1 cellular context compared by ENCODE assay signal in genomic region chr20:62420846-62421715, GRCh38.
TF ChIP-seq lines count a peak whose summit lies in the region.

No MANE protein-coding gene starts in this region.

TF ChIP-seq in HepG2, 621 proteins besides CTCF, POLR2A, EP300 and RAD21 (continued from another document and continues in another):
- peak; percentile 54; the same call in 1 of the 2 replicates for TF ChIP-seq ZNF646 (CRISPR knock-in tag; IDR thresholded peaks at IDR 0.05)
- TF ChIP-seq THAP8 (CRISPR knock-in tag; IDR thresholded peaks at IDR 0.05; ENCODE audit: borderline replicate concordance) = no peak
- no peak; the same call in 1 of the 2 replicates for TF ChIP-seq KAT2B (IDR thresholded peaks at IDR 0.05; ENCODE audit: borderline replicate concordance, low read depth, low read length)
- no peak for TF ChIP-seq ZNF839 (CRISPR knock-in tag; IDR thresholded peaks at IDR 0.05; ENCODE audit: borderline replicate concordance)
- TF ChIP-seq NCOA1 (CRISPR knock-in tag; IDR thresholded peaks at IDR 0.05) = no peak
- no peak for TF ChIP-seq CHD2 (IDR thresholded peaks at IDR 0.05; ENCODE audit: low read depth, low read length)
- TF ChIP-seq HNRNPLL (IDR thresholded peaks at IDR 0.05; ENCODE audit: low read depth, low read length, poor library complexity, severe bottlenecking) = no peak
- peak; percentile 46; the same call in 1 of the 2 replicates for TF ChIP-seq NBN (conservative IDR thresholded peaks at IDR 0.05)
- TF ChIP-seq SMAD3 (CRISPR knock-in tag; IDR thresholded peaks at IDR 0.05) = no peak
- TF ChIP-seq SOX6 (IDR thresholded peaks at IDR 0.05) = no peak
- TF ChIP-seq SOX6 (CRISPR knock-in tag; IDR thresholded peaks at IDR 0.05) = no peak
- no peak for TF ChIP-seq SALL2 (CRISPR knock-in tag; IDR thresholded peaks at IDR 0.05)
- TF ChIP-seq JUND (CRISPR knock-in tag; IDR thresholded peaks at IDR 0.05) = no peak
- TF ChIP-seq KDM4B (CRISPR knock-in tag; IDR thresholded peaks at IDR 0.05) = no peak
- TF ChIP-seq DR1 (CRISPR knock-in tag; IDR thresholded peaks at IDR 0.05) = no peak
- TF ChIP-seq KLF13 (CRISPR knock-in tag; IDR thresholded peaks at IDR 0.05) = 0 out of 2 replicates have a peak, but pooled peaks have one; percentile 72
- peak; percentile 22; the same call in 1 of the 2 replicates for TF ChIP-seq ZNF280B (CRISPR knock-in tag; IDR thresholded peaks at IDR 0.05; ENCODE audit: borderline replicate concordance)
- no peak for TF ChIP-seq RERE (CRISPR knock-in tag; IDR thresholded peaks at IDR 0.05; ENCODE audit: low read depth)
- TF ChIP-seq ZBTB37 (CRISPR knock-in tag; IDR thresholded peaks at IDR 0.05) = no peak
- TF ChIP-seq MTA1 (CRISPR knock-in tag; IDR thresholded peaks at IDR 0.05; ENCODE audit: borderline replicate concordance) = peak; percentile 56; the same call in 1 of the 2 replicates
- TF ChIP-seq THRA (CRISPR knock-in tag; IDR thresholded peaks at IDR 0.05; ENCODE audit: borderline replicate concordance) = peak; percentile 54; the same call in 1 of the 2 replicates
- TF ChIP-seq ZNF12 (CRISPR knock-in tag; IDR thresholded peaks at IDR 0.05) = no peak
- 0 out of 2 replicates have a peak, but pooled peaks have one; percentile 27 for TF ChIP-seq HNRNPL (IDR thresholded peaks at IDR 0.05; ENCODE audit: low read depth, low read length)
- TF ChIP-seq ZZZ3 (CRISPR knock-in tag; IDR thresholded peaks at IDR 0.05; ENCODE audit: borderline replicate concordance) = no peak
- TF ChIP-seq HMGXB4 (CRISPR knock-in tag; IDR thresholded peaks at IDR 0.05; ENCODE audit: borderline replicate concordance in 1 of 2, low read depth in 1 of 2) = no peak
- no peak for TF ChIP-seq NFE2L1 (CRISPR knock-in tag; IDR thresholded peaks at IDR 0.05; ENCODE audit: borderline replicate concordance)
- TF ChIP-seq ETV6 (CRISPR knock-in tag; conservative IDR thresholded peaks at IDR 0.05) = no peak
- no peak for TF ChIP-seq ZNF652 (CRISPR knock-in tag; IDR thresholded peaks at IDR 0.05; ENCODE audit: borderline replicate concordance, low read depth)
- no peak for TF ChIP-seq ZEB1 (IDR thresholded peaks at IDR 0.05; ENCODE audit: insufficient replicate concordance, low read depth)
- no peak for TF ChIP-seq NR2F6 (IDR thresholded peaks at IDR 0.05)
- no peak for TF ChIP-seq NR2F6 (CRISPR knock-in tag; IDR thresholded peaks at IDR 0.05)
- TF ChIP-seq ZNF788 (CRISPR knock-in tag; IDR thresholded peaks at IDR 0.05; ENCODE audit: borderline replicate concordance) = 0 out of 2 replicates have a peak, but pooled peaks have one; percentile 23
- TF ChIP-seq HDAC1 (CRISPR knock-in tag; IDR thresholded peaks at IDR 0.05) = no peak
- no peak for TF ChIP-seq AKAP8 (CRISPR knock-in tag; IDR thresholded peaks at IDR 0.05)
- TF ChIP-seq KDM5B (CRISPR knock-in tag; IDR thresholded peaks at IDR 0.05; ENCODE audit: borderline replicate concordance) = 0 out of 2 replicates have a peak, but pooled peaks have one; percentile 14
- TF ChIP-seq ZHX1 (CRISPR knock-in tag; IDR thresholded peaks at IDR 0.05; ENCODE audit: low read depth) = no peak
- TF ChIP-seq ZSCAN9 (CRISPR knock-in tag; IDR thresholded peaks at IDR 0.05; ENCODE audit: borderline replicate concordance) = no peak
- TF ChIP-seq NR2C2 (CRISPR knock-in tag; IDR thresholded peaks at IDR 0.05; ENCODE audit: borderline replicate concordance) = no peak
- no peak for TF ChIP-seq ZNF496 (CRISPR knock-in tag; IDR thresholded peaks at IDR 0.05; ENCODE audit: insufficient replicate concordance)
- 0 out of 2 replicates have a peak, but pooled peaks have one; percentile 48 for TF ChIP-seq ZNF776 (CRISPR knock-in tag; IDR thresholded peaks at IDR 0.05)
- TF ChIP-seq ZBTB7A (CRISPR knock-in tag; IDR thresholded peaks at IDR 0.05) = no peak
